28 cellular contexts compared by ENCODE assay signal in the genomic region with DNA sequence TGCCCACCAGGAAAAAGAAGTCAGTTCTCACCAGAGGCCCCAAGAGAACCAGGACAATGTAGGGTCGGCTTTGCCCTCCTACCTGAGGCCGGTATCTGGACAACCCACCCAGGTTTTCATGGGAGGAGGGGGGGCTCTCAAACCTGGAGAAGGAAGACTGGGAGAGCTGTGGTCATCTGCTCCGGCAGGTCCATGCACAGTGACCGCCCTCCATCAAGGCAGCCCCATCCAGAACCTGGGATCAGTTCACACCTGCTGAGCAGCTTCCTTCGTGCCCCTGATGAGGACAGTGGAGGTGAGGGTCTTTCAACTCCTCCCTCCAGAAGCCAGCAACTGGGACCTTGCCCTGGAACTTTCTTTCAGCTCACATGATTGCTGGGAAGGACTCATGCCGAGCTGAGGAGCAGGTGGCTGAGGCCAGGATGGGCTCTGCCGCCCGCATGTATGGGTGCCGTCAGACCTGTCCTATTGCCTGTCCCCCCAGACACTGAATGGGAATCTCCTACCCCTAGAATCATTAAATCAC. TPM values are rescaled to one million over a fixed set of nuclear protein-coding genes. Genes with fewer than 3 reads are reported as not detected.
"Had no signal": no experiment of that assay in that cellular context is flagged by ENCODE, and none has a peak within 500 bp of the region (broad histone marks: within the 10 kb centered on the region; RNA-seq: fewer than 3 reads in every experiment).

No MANE protein-coding gene starts in this region.

- H3K4me3 Mint-ChIP-seq: dendritic cell treated with granulocyte-macrophage colony-stimulating factor and Interleukin-4, amounts not matched to agents 40 ng/mL and 50 ng/mL, for 4 days; effector memory CD8-positive, alpha-beta T cell; endodermal cell; mesothelial cell of epicardium had no signal

- H3K36me3 ChIP-seq: colonic mucosa, esophagus squamous epithelium, gastrocnemius medialis, heart right ventricle, left lung, lower lobe of right lung had no signal

- H3K4me3 ChIP-seq: colonic mucosa, esophagus squamous epithelium, gastrocnemius medialis, heart right ventricle, left lung, lower lobe of right lung, mucosa of descending colon had no signal

- H3K4me1 Mint-ChIP-seq: endodermal cell had no signal

- H3K4me1 ChIP-seq: colonic mucosa, gastrocnemius medialis had no signal

- H3K9me3 ChIP-seq: colonic mucosa, esophagus squamous epithelium, gastrocnemius medialis, left lung, lower lobe of right lung, mucosa of descending colon had no signal

- H3K27ac ChIP-seq: colonic mucosa, epithelial cell of prostate, esophagus squamous epithelium, gastrocnemius medialis, heart right ventricle, left lung, lower lobe of right lung had no signal

- DNase-seq: colonic mucosa; cortex of kidney; effector CD8-positive, alpha-beta T cell; effector memory CD8-positive, alpha-beta T cell; endodermal cell; erythroblast; esophagus squamous epithelium; foreskin fibroblast; foreskin melanocyte; gastrocnemius medialis; glutamatergic neuron; head of caudate nucleus; heart right ventricle; hippocampal formation; left cardiac atrium; left lung; left ventricle myocardium superior; lower lobe of right lung; mesenchymal stem cell had no signal

- H3K27ac Mint-ChIP-seq: dendritic cell treated with granulocyte-macrophage colony-stimulating factor and Interleukin-4, amounts not matched to agents 40 ng/mL and 50 ng/mL, for 4 days; endodermal cell; mesothelial cell of epicardium had no signal

- ATAC-seq: effector memory CD8-positive, alpha-beta T cell; esophagus mucosa; gastrocnemius medialis; heart right ventricle; left cardiac atrium; left lung; left ventricle myocardium superior; lower lobe of right lung; mucosa of descending colon had no signal

- H3K27me3 ChIP-seq: colonic mucosa had no signal

RNA-seq across cellular contexts. Expression of a gene that starts 20.8 kb away (rescaled TPM):
- total RNA-seq: esophagus squamous epithelium, gastrocnemius medialis, glomerular endothelial cell, lung microvascular endothelial cell, mesenteric fat pad had no signal

RNA-seq across cellular contexts. Expression of a gene that starts 49.1 kb away (rescaled TPM):
- polyA plus RNA-seq: keratinocyte had no signal
